ENCODE assay signal across 25 cellular contexts in the genomic region with DNA sequence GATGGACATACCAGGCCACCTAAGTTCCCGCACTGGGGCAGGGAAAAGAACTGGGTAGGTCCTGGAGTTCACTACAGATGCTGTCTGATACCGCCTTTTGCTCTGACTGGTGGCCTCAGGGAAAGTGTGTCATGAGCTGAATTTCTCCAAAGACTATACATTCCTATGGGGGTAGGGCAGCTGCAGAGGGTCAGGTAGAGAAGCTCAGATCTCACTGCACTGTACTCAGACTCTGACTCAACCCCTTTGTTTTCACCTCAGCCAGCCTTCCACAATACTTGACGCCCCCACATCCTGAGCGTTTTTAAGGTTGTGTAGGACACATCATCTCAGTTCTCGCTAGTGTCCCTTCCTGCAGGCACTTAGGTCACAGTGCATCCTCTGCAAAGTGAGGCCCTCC. TPM values are rescaled to one million over a fixed set of nuclear protein-coding genes. Genes with fewer than 3 reads are reported as not detected.
DNase-seq lines count a peak whose midpoint lies in the region; ATAC-seq lines count a peak whose summit lies in the region.
"Had no signal": no experiment of that assay in that cellular context is flagged by ENCODE, and none has a peak within 500 bp of the region (broad histone marks: within the 10 kb centered on the region; RNA-seq: fewer than 3 reads in every experiment).

No MANE protein-coding gene starts in this region.

- H3K36me3 ChIP-seq in GM23248 (ENCODE audit: low read depth) (0 out of 2 replicates have a peak, but pooled peaks cover 8% of the 10 kb centered on the region), mesendoderm (ENCODE audit: control insufficient read depth, insufficient read depth, low read length) (no peaks in the 10 kb centered on the region)

- DNase-seq in T-helper 2 cell treated with Interferon-gamma antibody and Interleukin-4, amounts not matched to agents 5 μg/mL and 100 μg/mL, for 36 hours (ENCODE audit: low spot score): peak; percentile 37
- DNase-seq in T-helper 2 cell (no peak), GM23248 (peak; percentile 67), mesendoderm (peak; percentile 70), NCI-H2029 treated with DMSO at 0.1 percent for 48 hours (lab: John Stamatoyannopoulos, UW) (no peak)
- DNase-seq in activated naive CD8-positive, alpha-beta T cell treated with anti-CD3 and anti-CD28 coated beads, Interleukin-2, amount 50 U/mL, for 24 hours: no peak
- DNase-seq: 8988T, activated gamma-delta T cell, body of pancreas, dorsolateral prefrontal cortex, heart left ventricle, immature natural killer cell, natural killer cell, NCI-H1417, NCI-H2171, NCI-H774, posterior cingulate gyrus had no signal

- no peak overlapping the region for H2BK5ac ChIP-seq in mesendoderm (ENCODE audit: low read length)

- no peaks in the 10 kb centered on the region for H3K9me3 Mint-ChIP-seq in T-helper 2 cell treated with Interferon-gamma antibody and Interleukin-4, amounts not matched to agents 5 μg/mL and 100 μg/mL, for 36 hours
- H3K9me3 Mint-ChIP-seq in activated naive CD8-positive, alpha-beta T cell treated with anti-CD3 and anti-CD28 coated beads, Interleukin-2, amount 50 U/mL, for 24 hours: no peaks in the 10 kb centered on the region
- H3K9me3 Mint-ChIP-seq: immature natural killer cell, memory B cell, natural killer cell had no signal

- no peaks in the 10 kb centered on the region for H3K79me1 ChIP-seq in mesendoderm (ENCODE audit: low read length)

- no peaks in the 10 kb centered on the region for H4K20me1 ChIP-seq in GM23248 (ENCODE audit: insufficient read depth)
- H4K20me1 ChIP-seq: BLaER1 had no signal

- no peak overlapping the region for H4K8ac ChIP-seq in mesendoderm (ENCODE audit: low read depth, low read length)

- H3K4me3 ChIP-seq in GM23248 (no peak overlapping the region), mesendoderm (ENCODE audit: low read length) (no peak overlapping the region)
- H3K4me3 ChIP-seq: BLaER1, body of pancreas, dorsolateral prefrontal cortex, esophagus muscularis mucosa, heart left ventricle, SK-N-MC, thoracic aorta had no signal

- H3K79me2 ChIP-seq in GM23248 (ENCODE audit: insufficient read depth) (peaks cover 5% of the 10 kb centered on the region; the same call in 1 of the 2 replicates), mesendoderm (ENCODE audit: control insufficient read depth, insufficient read depth, low read length) (no peaks in the 10 kb centered on the region)

- H2BK15ac ChIP-seq in mesendoderm (replicated peaks; ENCODE audit: low read depth): no peak overlapping the region

- H3K27me3 ChIP-seq in GM23248 (replicated peaks; ENCODE audit: insufficient read depth): no peaks in the 10 kb centered on the region
- no peaks in the 10 kb centered on the region for H3K27me3 ChIP-seq in mesendoderm (ENCODE audit: insufficient read depth, low read length, poor library complexity)
- H3K27me3 ChIP-seq: BLaER1, body of pancreas, dorsolateral prefrontal cortex, esophagus muscularis mucosa, heart left ventricle had no signal

- no peak overlapping the region for H2AFZ ChIP-seq in GM23248

- H3K9ac ChIP-seq in GM23248 (no peak overlapping the region), mesendoderm (ENCODE audit: low read length) (no peak overlapping the region)
- H3K9ac ChIP-seq: BLaER1 had no signal

- H3K4me1 ChIP-seq in GM23248 (ENCODE audit: insufficient read depth) (peaks cover 10% of the 10 kb centered on the region), mesendoderm (ENCODE audit: control insufficient read depth, low read depth, low read length) (no peaks in the 10 kb centered on the region)
- H3K4me1 ChIP-seq: BLaER1, body of pancreas, esophagus muscularis mucosa had no signal

- H3F3A ChIP-seq in GM23248 (ENCODE audit: insufficient read depth): peaks cover 23% of the 10 kb centered on the region; the same call in 1 of the 2 replicates

- H3K4me3 Mint-ChIP-seq in T-helper 2 cell treated with Interferon-gamma antibody and Interleukin-4, amounts not matched to agents 5 μg/mL and 100 μg/mL, for 36 hours: no peak overlapping the region
- no peak overlapping the region for H3K4me3 Mint-ChIP-seq in activated naive CD8-positive, alpha-beta T cell treated with anti-CD3 and anti-CD28 coated beads, Interleukin-2, amount 50 U/mL, for 24 hours
- H3K4me3 Mint-ChIP-seq: immature natural killer cell, memory B cell, natural killer cell had no signal

- no peak overlapping the region for H3K18ac ChIP-seq in mesendoderm (ENCODE audit: low read length)

- H3K4me2 ChIP-seq in GM23248 (ENCODE audit: unreplicated experiment): no peak overlapping the region
- H3K4me2 ChIP-seq in mesendoderm (ENCODE audit: low read length): no peak overlapping the region
- H3K4me2 ChIP-seq: BLaER1 had no signal

- in situ Hi-C loops in GM23248 (cut with MboI): no loop called here

- no peaks in the 10 kb centered on the region for H3K9me2 ChIP-seq in GM23248 (ENCODE audit: insufficient read depth)

- ATAC-seq in activated naive CD8-positive, alpha-beta T cell treated with anti-CD3 and anti-CD28 coated beads, Interleukin-2, amount 50 U/mL, for 24 hours: peak; percentile 92
- ATAC-seq in GM19395 (IDR thresholded peaks at IDR 0.05; ENCODE audit: unreplicated experiment) (no peak), HG03442 (IDR thresholded peaks at IDR 0.05; ENCODE audit: unreplicated experiment) (no peak)
- ATAC-seq: body of pancreas, heart left ventricle, natural killer cell, Panc1 had no signal

- peaks cover 3% of the 10 kb centered on the region for H3K4me1 Mint-ChIP-seq in T-helper 2 cell treated with Interferon-gamma antibody and Interleukin-4, amounts not matched to agents 5 μg/mL and 100 μg/mL, for 36 hours (ENCODE audit: low read depth)
- peaks cover 14% of the 10 kb centered on the region for H3K4me1 Mint-ChIP-seq in activated naive CD8-positive, alpha-beta T cell treated with anti-CD3 and anti-CD28 coated beads, Interleukin-2, amount 50 U/mL, for 24 hours
- H3K4me1 Mint-ChIP-seq: immature natural killer cell, memory B cell, natural killer cell had no signal

- H3K27ac ChIP-seq in GM23248 (0 out of 2 replicates have a peak overlapping the region, but pooled peaks have one; percentile 31), mesendoderm (ENCODE audit: low read depth, low read length) (no peak overlapping the region)
- H3K27ac ChIP-seq: BLaER1, body of pancreas, dorsolateral prefrontal cortex, esophagus muscularis mucosa, heart left ventricle, SK-N-MC, thoracic aorta had no signal

- H3K9me3 ChIP-seq in GM23248 (ENCODE audit: low read depth): no peaks in the 10 kb centered on the region
- H3K9me3 ChIP-seq: BLaER1, body of pancreas, esophagus muscularis mucosa, thoracic aorta had no signal

- no peak overlapping the region for H3K56ac ChIP-seq in mesendoderm (ENCODE audit: low read length)

- no peaks in the 10 kb centered on the region for H3K27me3 Mint-ChIP-seq in T-helper 2 cell treated with Interferon-gamma antibody and Interleukin-4, amounts not matched to agents 5 μg/mL and 100 μg/mL, for 36 hours (ENCODE audit: low read depth)
- H3K27me3 Mint-ChIP-seq in activated naive CD8-positive, alpha-beta T cell treated with anti-CD3 and anti-CD28 coated beads, Interleukin-2, amount 50 U/mL, for 24 hours: no peaks in the 10 kb centered on the region
- H3K27me3 Mint-ChIP-seq: memory B cell had no signal

- WGBS in GM23248 (ENCODE audit: low coverage in 1 of 2, low lambda C conversion rate in 2 of 2, missing lambda C conversion rate in 2 of 2), 2 experiments: 44 to 46% methylated on average over 5 of the region's 5 CpGs
- no CpG with 5 or more reads among the region's 5 CpGs for WGBS in mesendoderm (ENCODE audit: extremely low coverage, insufficient coverage, low lambda C conversion rate)

- no peak overlapping the region for H2BK120ac ChIP-seq in mesendoderm (ENCODE audit: low read depth, low read length)

- H3K4ac ChIP-seq in mesendoderm (ENCODE audit: low read depth, low read length): no peak overlapping the region

- no peak overlapping the region for H2AK5ac ChIP-seq in mesendoderm (ENCODE audit: low read length)

- H3K27ac Mint-ChIP-seq in T-helper 2 cell treated with Interferon-gamma antibody and Interleukin-4, amounts not matched to agents 5 μg/mL and 100 μg/mL, for 36 hours: no peak overlapping the region
- H3K27ac Mint-ChIP-seq in activated naive CD8-positive, alpha-beta T cell treated with anti-CD3 and anti-CD28 coated beads, Interleukin-2, amount 50 U/mL, for 24 hours: no peak overlapping the region
- H3K27ac Mint-ChIP-seq: immature natural killer cell, memory B cell, natural killer cell had no signal

- H3K23ac ChIP-seq in mesendoderm (ENCODE audit: low read length): no peak overlapping the region

- peaks cover 4% of the 10 kb centered on the region for H3K36me3 Mint-ChIP-seq in T-helper 2 cell treated with Interferon-gamma antibody and Interleukin-4, amounts not matched to agents 5 μg/mL and 100 μg/mL, for 36 hours (ENCODE audit: low read depth)
- H3K36me3 Mint-ChIP-seq in activated naive CD8-positive, alpha-beta T cell treated with anti-CD3 and anti-CD28 coated beads, Interleukin-2, amount 50 U/mL, for 24 hours (ENCODE audit: low read depth): peaks cover 43% of the 10 kb centered on the region

- H4K5ac ChIP-seq in mesendoderm (ENCODE audit: low read length): no peak overlapping the region

RNA-seq across cellular contexts. Expression of gene GATB, which starts 7.8 kb away (rescaled TPM):
- 18.0 and 18.3 TPM in 2 replicates for total RNA-seq in GM23248 (2014; rRNA removed; shearing (Covaris generic))
- polyA plus RNA-seq in GM23248 (2016; fragmentation: Nextera tagmentation; extraction: Ambion mirVana): 20.0 and 21.1 TPM in 2 replicates
- polyA plus RNA-seq in mesendoderm (2013, experiment 1 of 2): 9.5 TPM
- 10.1 TPM for polyA plus RNA-seq in mesendoderm (2013, experiment 2 of 2)

Comparison
In these comparisons a context has a peak if more than half of its experiments do, and no peak if none do; other contexts are left out.
1. DNase-seq: peak in T-helper 2 cell treated with Interferon-gamma antibody and Interleukin-4, amounts not matched to agents 5 μg/mL and 100 μg/mL, for 36 hours (single experiment), GM23248 (single experiment) and mesendoderm (single experiment); none in T-helper 2 cell (0 of 5), activated naive CD8-positive, alpha-beta T cell treated with anti-CD3 and anti-CD28 coated beads, Interleukin-2, amount 50 U/mL, for 24 hours (single experiment) and NCI-H2029 treated with DMSO at 0.1 percent for 48 hours (single experiment).